23 cellular contexts compared by ENCODE assay signal in genomic region chr6:13915566-13916229, GRCh38. TPM values are rescaled to one million over a fixed set of nuclear protein-coding genes. Genes with fewer than 3 reads are reported as not detected.
"Had no signal": no experiment of that assay in that cellular context is flagged by ENCODE, and none has a peak within 500 bp of the region (broad histone marks: within the 10 kb centered on the region; RNA-seq: fewer than 3 reads in every experiment).

No MANE protein-coding gene starts in this region.

- DNase-seq: activated CD4-positive, alpha-beta T cell treated with anti-CD3 and anti-CD28 coated beads for 36 hours; activated CD8-positive, alpha-beta T cell treated with anti-CD3 and anti-CD28 coated beads for 36 hours; activated naive CD4-positive, alpha-beta T cell treated with Interleukin-2 at 50 U/mL for 16 hours; activated T-cell treated with anti-CD3 and anti-CD28 coated beads, Interleukin-2, amount 50 U/mL, for 24 hours; central memory CD4-positive, alpha-beta T cell; gastrocnemius medialis; heart left ventricle; left ventricle myocardium inferior; mesenchymal stem cell; naive thymus-derived CD8-positive, alpha-beta T cell; ovary; retina; stimulated activated CD4-positive, alpha-beta T cell treated with anti-CD3 and anti-CD28 coated beads, Interleukin-12 subunit alpha, Interleukin-12 subunit beta, amount 100 ng/mL, for 4 hours; stimulated activated CD4-positive, alpha-beta T cell treated with anti-CD3 and anti-CD28 coated beads, Interleukin-1b, Interleukin-23, amount 100 ng/mL, for 48 hours; stimulated activated naive CD4-positive, alpha-beta T cell treated with Interleukin-2 at 50 U/mL for 16 hours; SW 1271; T-helper 2 cell had no signal

- H3K4me1 ChIP-seq: left ventricle myocardium inferior had no signal

- H3K9me3 ChIP-seq: gastrocnemius medialis, heart left ventricle, left ventricle myocardium inferior, ovary, thyroid gland had no signal

- ATAC-seq: activated CD4-positive, alpha-beta T cell treated with anti-CD3 and anti-CD28 coated beads for 36 hours; activated CD8-positive, alpha-beta T cell treated with anti-CD3 and anti-CD28 coated beads for 36 hours; gastrocnemius medialis; heart left ventricle; naive thymus-derived CD8-positive, alpha-beta T cell had no signal

- H3K36me3 ChIP-seq: brain microvascular endothelial cell, gastrocnemius medialis, heart left ventricle, left ventricle myocardium inferior, ovary, thyroid gland had no signal

- H3K27ac ChIP-seq: brain microvascular endothelial cell, gastrocnemius medialis, heart left ventricle, left ventricle myocardium inferior, ovary had no signal

- H3K27me3 ChIP-seq: brain microvascular endothelial cell, gastrocnemius medialis, ovary, thyroid gland had no signal

- H3K4me3 ChIP-seq: gastrocnemius medialis, heart left ventricle, left ventricle myocardium inferior, ovary, thyroid gland had no signal

- FAIRE-seq: colon, endometrium, urothelium cell line had no signal

RNA-seq across cellular contexts. Expression of gene RNF182, which starts 9.1 kb away (rescaled TPM):
- total RNA-seq: activated CD4-positive, alpha-beta T cell treated with anti-CD3 and anti-CD28 coated beads for 36 hours; activated CD8-positive, alpha-beta T cell treated with anti-CD3 and anti-CD28 coated beads for 36 hours; activated T-helper 2 cell treated with anti-CD3 and anti-CD28 coated beads, Interferon-gamma antibody, Interleukin-2, Interleukin-4, amounts not matched to agents 10 μg/mL and 5 μg/mL and 100 μg/mL, durations not matched to agents 14 hours and 24 hours and 36 hours; left ventricle myocardium inferior; naive thymus-derived CD8-positive, alpha-beta T cell had no signal
- polyA plus RNA-seq: naive thymus-derived CD8-positive, alpha-beta T cell had no signal
